In genomic region chr6:114153448-114153847, GRCh38 we compare ENCODE assay signal across 21 cellular contexts.
"Had no signal": no experiment of that assay in that cellular context is flagged by ENCODE, and none has a peak within 500 bp of the region (broad histone marks: within the 10 kb centered on the region; RNA-seq: fewer than 3 reads in every experiment).

No MANE protein-coding gene starts in this region.

- H3K79me2 ChIP-seq: parathyroid adenoma had no signal

- H3K9me3 ChIP-seq: lower lobe of right lung, prostate gland, right atrium auricular region, testis, tibial artery had no signal

- H3K27me3 ChIP-seq: dorsolateral prefrontal cortex, right atrium auricular region, testis, tibial artery had no signal

- DNase-seq: dorsolateral prefrontal cortex; effector CD4-positive, alpha-beta T cell; left ventricle myocardium superior; lower lobe of right lung; natural killer cell; stimulated activated CD4-positive, alpha-beta T cell treated with anti-CD3 and anti-CD28 coated beads, Interleukin-2, amount 100 ng/mL, for 24 hours; stimulated activated CD4-positive, alpha-beta T cell treated with anti-CD3 and anti-CD28 coated beads, Interleukin-4, amount 100 ng/mL, for 4 hours; stimulated activated naive CD8-positive, alpha-beta T cell treated with anti-CD3 and anti-CD28 coated beads, Interleukin-15, Interleukin-2, amounts not matched to agents 100 U/mL and 50 U/mL, for 24 hours; substantia nigra; testis; tibial artery had no signal

- FAIRE-seq: colon, frontal cortex, keratinocyte, urothelium cell line had no signal

- H3K9ac ChIP-seq: parathyroid adenoma had no signal

- H3K4me3 ChIP-seq: dorsolateral prefrontal cortex, lower lobe of right lung, prostate gland, right atrium auricular region, smooth muscle cell, testis, tibial artery had no signal

- H3K4me2 ChIP-seq: smooth muscle cell had no signal

- H3K36me3 ChIP-seq: lower lobe of right lung, prostate gland, right atrium auricular region, tibial artery had no signal

- ATAC-seq: left ventricle myocardium superior; lower lobe of right lung; natural killer cell; sciatic nerve; stimulated activated memory B cell treated with anti-CD40 and anti-IgM and Interleukin-4, amounts not matched to agents 10 μg/mL and 1 μg/mL and 100 μg/mL, for 72 hours; stimulated activated naive CD8-positive, alpha-beta T cell treated with anti-CD3 and anti-CD28 coated beads, Interleukin-15, Interleukin-2, amounts not matched to agents 100 U/mL and 50 U/mL, for 24 hours had no signal

- H2AFZ ChIP-seq: parathyroid adenoma had no signal

- H3K4me1 ChIP-seq: lower lobe of right lung, parathyroid adenoma, prostate gland, right atrium auricular region, testis, tibial artery had no signal

- H3K27ac ChIP-seq: dorsolateral prefrontal cortex, lower lobe of right lung, parathyroid adenoma, prostate gland, right atrium auricular region, testis, tibial artery had no signal
